ENCODE assay signal across 8 cellular contexts in genomic region chr1:146376309-146376707, GRCh38.
DNase-seq lines count a peak whose midpoint lies in the region; ATAC-seq and TF ChIP-seq lines count a peak whose summit lies in the region.
"Not testable (repeated sequence)": the region's sequence is repeated elsewhere in the genome, so short reads cannot be mapped to it uniquely, and the experiment has no call there.

No MANE protein-coding gene starts in this region.

- H3K4me3 ChIP-seq in PC-9: peak overlapping the region; percentile 53; the same call in 1 of the 2 replicates

- POLR2A ChIA-PET in PC-9 (lab: Charles Lee; ENCODE audit: unreplicated experiment): interaction anchor here (0.7 to 1.7 kb wide), 3 partner anchors 11 to 1294 kb away, joined by 4 to 19 read pairs (median 4); no protein-coding TSS in a partner anchor

- TF ChIP-seq CTCF in PC-9 (conservative IDR thresholded peaks at IDR 0.05): not testable (repeated sequence)

- not testable (repeated sequence) for H3K27me3 Mint-ChIP-seq in memory B cell

- not testable (repeated sequence) for H4K20me1 ChIP-seq in PC-9 (ENCODE audit: insufficient read depth)

- ATAC-seq in GM21447 (IDR thresholded peaks at IDR 0.05; ENCODE audit: unreplicated experiment) (peak; percentile 60), memory B cell (ENCODE audit: low read depth) (peak; percentile 30)

- H3K27ac Mint-ChIP-seq in memory B cell: peak overlapping the region; percentile 100

- H3K4me1 ChIP-seq in PC-9 (replicated peaks; ENCODE audit: insufficient read depth): not testable (repeated sequence)

- H2AFZ ChIP-seq in PC-9: not testable (repeated sequence)

- H3K9me2 ChIP-seq in PC-9 (ENCODE audit: insufficient read depth): not testable (repeated sequence)

- not testable (repeated sequence) for H3K4me1 Mint-ChIP-seq in memory B cell

- intact Hi-C loops in PC-9 (cut with micrococcal nuclease; ENCODE audit: unreplicated experiment): not testable (repeated sequence)

- CTCF ChIA-PET in PC-9 (lab: Charles Lee): not testable (repeated sequence)

- not testable (repeated sequence) for H3K27me3 ChIP-seq in PC-9 (ENCODE audit: insufficient read depth, low read depth)

- H3K27ac ChIP-seq in PC-9: peak overlapping the region; percentile 51; the same call in 1 of the 2 replicates

- not testable (repeated sequence) for H3K36me3 Mint-ChIP-seq in memory B cell

- not testable (repeated sequence) for H3K9me3 ChIP-seq in PC-9 (ENCODE audit: insufficient read depth, low read depth)

- in situ Hi-C loops in KBM-7 (cut with MboI; ENCODE audit: low pct_unique_long_range_greater_than_20kb, low sequenced_read_pairs): not testable (repeated sequence)

- peaks cover 18% of the 10 kb centered on the region for H3F3A ChIP-seq in PC-9 (ENCODE audit: insufficient read depth, low read depth)

- BruUV-seq in PC-9 (replicated peaks; lab: Mats Ljungman, UMichigan): not testable (repeated sequence)

- DNase-seq in C1 segment of cervical spinal cord (lab: John Stamatoyannopoulos, UW) (peak in 12 of 14 donors; percentile 58 to 93 (median 80)), KBM-7 (peak; percentile 78), PC-9 (peak; percentile 67 to 84), memory B cell (ENCODE audit: low spot score in 2 of 2) (peak; percentile 63 to 74)
- peak; percentile 63 for DNase-seq in activated CD8-positive, alpha-beta memory T cell treated with anti-CD3 and anti-CD28 coated beads, Interleukin-2, amount 50 U/mL, for 24 hours (ENCODE audit: extremely low read depth)
- DNase-seq in effector CD8-positive, alpha-beta T cell (lab: John Stamatoyannopoulos, UW): peak; percentile 72
- peak; percentile 83 for DNase-seq in stimulated activated CD4-positive, alpha-beta T cell treated with anti-CD3 and anti-CD28 coated beads, Interleukin-4, amount 100 ng/mL, for 24 hours

- peak overlapping the region; percentile 84 for H3K4me3 Mint-ChIP-seq in memory B cell

- H3K4me2 ChIP-seq in PC-9: peak overlapping the region; percentile 70

- H3K36me3 ChIP-seq in PC-9 (ENCODE audit: low read depth): not testable (repeated sequence)

- H3K9me3 Mint-ChIP-seq in memory B cell: not testable (repeated sequence)

- H3K79me2 ChIP-seq in PC-9 (ENCODE audit: low read depth): not testable (repeated sequence)

Comparison
In these comparisons a context has a peak if more than half of its experiments do, and no peak if none do; other contexts are left out.
1. Peak in every context shown above with its lines: DNase-seq, ATAC-seq, H3K4me3 ChIP-seq and H3K27ac ChIP-seq.